Comparison of ENCODE assay signal across 24 cellular contexts in genomic region chr10:124639206-124639605, GRCh38.
A peak's percentile ranks its signal among the peaks of the same experiment; 100 is the strongest.
DNase-seq lines count a peak whose midpoint lies in the region; ATAC-seq and TF ChIP-seq lines count a peak whose summit lies in the region.
"Had no signal": no experiment of that assay in that cellular context is flagged by ENCODE, and none has a peak within 500 bp of the region (broad histone marks: within the 10 kb centered on the region; RNA-seq: fewer than 3 reads in every experiment).

No MANE protein-coding gene starts in this region.

- no peak for TF ChIP-seq CTCF in DND-41 (IDR thresholded peaks at IDR 0.05; ENCODE audit: borderline replicate concordance, extremely low read depth, low read length, poor library complexity, severe bottlenecking)

- H2AFZ ChIP-seq in DND-41 (ENCODE audit: low read depth, low read length): no peak overlapping the region
- H2AFZ ChIP-seq: hepatocyte had no signal

- DNase-seq in DND-41 (no peak), memory B cell (ENCODE audit: low spot score in 2 of 2) (no peak), GM19240 (ENCODE audit: insufficient read length, low spot score) (no peak), kidney glomerular epithelial cell (lab: John Stamatoyannopoulos, UW) (no peak)
- DNase-seq: activated CD8-positive, alpha-beta memory T cell treated with anti-CD3 and anti-CD28 coated beads, Interleukin-2, amount 50 U/mL, for 4 hours; activated naive CD4-positive, alpha-beta T cell treated with anti-CD3 and anti-CD28 coated beads, Interleukin-2, amount 10 ng/mL, durations not matched to agents 7 days and 5 days; amniotic stem cell; brain microvascular endothelial cell; Calu3; HFFc6; Karpas-422; naive thymus-derived CD8-positive, alpha-beta T cell; NCI-H1417 treated with DMSO at 0.1 percent for 48 hours; NCI-H2081; NCI-H774 had no signal

- peak overlapping the region; percentile 98 for H3K27ac Mint-ChIP-seq in dendritic cell treated with granulocyte-macrophage colony-stimulating factor and Interleukin-4, amounts not matched to agents 40 ng/mL and 50 ng/mL, for 4 days
- H3K27ac Mint-ChIP-seq in memory B cell: peak overlapping the region; percentile 96
- H3K27ac Mint-ChIP-seq: activated T-helper 1 cell treated with anti-CD3 and anti-CD28 coated beads, Interleukin-12 subunit alpha, Interleukin-12 subunit beta, Interleukin-2, Interleukin-4 antibody, amounts not matched to agents 30 ng/mL and 10 ng/mL and 1 ng/mL, durations not matched to agents 14 hours and 24 hours and 36 hours; HFFc6 had no signal

- peak overlapping the region; percentile 43 for H3K27ac ChIP-seq in BLaER1
- peak overlapping the region; percentile 99 for H3K27ac ChIP-seq in DND-41 (ENCODE audit: low read length)
- H3K27ac ChIP-seq: brain microvascular endothelial cell, hepatocyte, VCaP had no signal

- H3K4me2 ChIP-seq in BLaER1: peak overlapping the region; percentile 99
- no peak overlapping the region for H3K4me2 ChIP-seq in DND-41 (ENCODE audit: insufficient read depth, low read length)
- H3K4me2 ChIP-seq: hepatocyte had no signal

- H3K36me3 ChIP-seq in BLaER1 (peaks cover 31% of the 10 kb centered on the region), DND-41 (ENCODE audit: insufficient read depth, low read length) (peaks cover 85% of the 10 kb centered on the region)
- H3K36me3 ChIP-seq: brain microvascular endothelial cell had no signal

- H3K4me1 ChIP-seq in BLaER1 (peaks cover 88% of the 10 kb centered on the region), DND-41 (ENCODE audit: insufficient read depth, low read length) (peaks cover 83% of the 10 kb centered on the region)

- no peaks in the 10 kb centered on the region for H3K27me3 Mint-ChIP-seq in dendritic cell treated with granulocyte-macrophage colony-stimulating factor and Interleukin-4, amounts not matched to agents 40 ng/mL and 50 ng/mL, for 4 days
- H3K27me3 Mint-ChIP-seq in memory B cell: no peaks in the 10 kb centered on the region
- H3K27me3 Mint-ChIP-seq: activated naive CD4-positive, alpha-beta T cell treated with anti-CD3 and anti-CD28 coated beads, Interleukin-2, amount 10 ng/mL, durations not matched to agents 7 days and 5 days; naive thymus-derived CD8-positive, alpha-beta T cell had no signal

- H3K4me3 ChIP-seq in BLaER1 (no peak overlapping the region), DND-41 (ENCODE audit: low read depth in 1 of 2, low read length in 2 of 2) (no peak overlapping the region)
- H3K4me3 ChIP-seq: hepatocyte had no signal

- H4K20me1 ChIP-seq in BLaER1: peaks cover 98% of the 10 kb centered on the region
- peaks cover 5% of the 10 kb centered on the region for H4K20me1 ChIP-seq in DND-41 (ENCODE audit: insufficient read depth, low read length)

- 0 out of 2 replicates have a peak overlapping the region, but pooled peaks have one; percentile 27 for H3K9ac ChIP-seq in BLaER1
- no peak overlapping the region for H3K9ac ChIP-seq in DND-41 (ENCODE audit: low read depth, low read length)

- ATAC-seq in DND-41 (ENCODE audit: insufficient read depth, low read depth) (no peak), memory B cell (ENCODE audit: low read depth) (no peak), GM18867 (IDR thresholded peaks at IDR 0.05; ENCODE audit: unreplicated experiment) (no peak), HG03469 (IDR thresholded peaks at IDR 0.05; ENCODE audit: unreplicated experiment) (no peak)
- ATAC-seq: naive thymus-derived CD8-positive, alpha-beta T cell; SK-N-SH treated with all-trans-retinoic acid at 6 μM for 48 hours had no signal

- H3K9me3 ChIP-seq in BLaER1 (peaks cover 5% of the 10 kb centered on the region), DND-41 (ENCODE audit: insufficient read depth, low read length, severe bottlenecking) (peaks cover 2% of the 10 kb centered on the region)

- H3K79me2 ChIP-seq in DND-41 (ENCODE audit: insufficient read depth, low read length): peaks cover 99% of the 10 kb centered on the region

- H3K9me3 Mint-ChIP-seq in dendritic cell treated with granulocyte-macrophage colony-stimulating factor and Interleukin-4, amounts not matched to agents 40 ng/mL and 50 ng/mL, for 4 days: no peaks in the 10 kb centered on the region
- H3K9me3 Mint-ChIP-seq in memory B cell: no peaks in the 10 kb centered on the region
- H3K9me3 Mint-ChIP-seq: HFFc6; naive thymus-derived CD8-positive, alpha-beta T cell had no signal

- H3K27me3 ChIP-seq in BLaER1 (no peaks in the 10 kb centered on the region), DND-41 (ENCODE audit: insufficient read depth, low read length, poor library complexity) (no peaks in the 10 kb centered on the region)
- H3K27me3 ChIP-seq: brain microvascular endothelial cell, hepatocyte had no signal

- H3K36me3 Mint-ChIP-seq in dendritic cell treated with granulocyte-macrophage colony-stimulating factor and Interleukin-4, amounts not matched to agents 40 ng/mL and 50 ng/mL, for 4 days (ENCODE audit: low read depth): peaks cover 65% of the 10 kb centered on the region
- peaks cover 7% of the 10 kb centered on the region for H3K36me3 Mint-ChIP-seq in memory B cell
- H3K36me3 Mint-ChIP-seq: naive thymus-derived CD8-positive, alpha-beta T cell had no signal

- intact Hi-C loops in dendritic cell treated with granulocyte-macrophage colony-stimulating factor and Interleukin-4, amounts not matched to agents 40 ng/mL and 50 ng/mL, for 4 days (cut with micrococcal nuclease): no loop called here

- peaks cover 80% of the 10 kb centered on the region for H3K4me1 Mint-ChIP-seq in dendritic cell treated with granulocyte-macrophage colony-stimulating factor and Interleukin-4, amounts not matched to agents 40 ng/mL and 50 ng/mL, for 4 days (ENCODE audit: low read depth)
- peaks cover 60% of the 10 kb centered on the region for H3K4me1 Mint-ChIP-seq in memory B cell

- no peak overlapping the region for H3K4me3 Mint-ChIP-seq in dendritic cell treated with granulocyte-macrophage colony-stimulating factor and Interleukin-4, amounts not matched to agents 40 ng/mL and 50 ng/mL, for 4 days
- no peak overlapping the region for H3K4me3 Mint-ChIP-seq in memory B cell
- H3K4me3 Mint-ChIP-seq: activated naive CD4-positive, alpha-beta T cell treated with anti-CD3 and anti-CD28 coated beads, Interleukin-2, amount 10 ng/mL, durations not matched to agents 7 days and 5 days; activated T-helper 1 cell treated with anti-CD3 and anti-CD28 coated beads, Interleukin-12 subunit alpha, Interleukin-12 subunit beta, Interleukin-2, Interleukin-4 antibody, amounts not matched to agents 30 ng/mL and 10 ng/mL and 1 ng/mL, durations not matched to agents 14 hours and 24 hours and 36 hours; HFFc6; mesothelial cell of epicardium; naive thymus-derived CD8-positive, alpha-beta T cell had no signal
